ENCODE assay signal across 24 cellular contexts in the genomic region with DNA sequence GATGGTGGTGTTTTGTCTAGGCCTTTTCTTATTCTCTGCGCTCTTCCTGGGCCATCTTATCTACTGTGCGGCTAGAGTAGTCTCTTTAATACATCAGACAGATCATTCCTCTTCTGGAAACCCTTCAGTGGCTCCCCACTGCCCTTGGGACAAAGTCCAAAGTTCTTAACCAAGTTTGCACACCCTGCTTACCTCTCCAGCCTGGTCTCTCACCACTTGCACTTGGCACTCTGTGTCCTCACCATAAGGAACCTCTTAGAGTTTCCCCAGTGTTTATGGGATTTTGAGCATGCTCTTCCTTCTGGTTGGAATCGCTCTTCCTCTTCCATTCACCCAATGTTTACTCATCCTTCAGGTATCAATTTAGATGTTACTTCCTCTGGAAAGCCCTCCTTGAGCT. TPM values are rescaled to one million over a fixed set of nuclear protein-coding genes. Genes with fewer than 3 reads are reported as not detected.
DNase-seq lines count a peak whose midpoint lies in the region; ATAC-seq, FAIRE-seq and TF ChIP-seq lines count a peak whose summit lies in the region.
"Had no signal": no experiment of that assay in that cellular context is flagged by ENCODE, and none has a peak within 500 bp of the region (broad histone marks: within the 10 kb centered on the region; RNA-seq: fewer than 3 reads in every experiment).

No MANE protein-coding gene starts in this region.

- H3K27me3 ChIP-seq in liver (ENCODE audit: control insufficient read depth in 4 of 4, insufficient read depth in 4 of 4, low read length in 3 of 4), result no peaks in the 10 kb centered on the region
- H3K27me3 ChIP-seq in small intestine (ENCODE audit: control insufficient read depth in 2 of 2, insufficient read depth in 2 of 2, low read length in 2 of 2), result peaks cover 0 to under 1% of the 10 kb centered on the region in 2 donors
- no peaks in the 10 kb centered on the region for H3K27me3 ChIP-seq in testis
- H3K27me3 ChIP-seq: BLaER1 had no signal

- H3K36me3 ChIP-seq in liver (ENCODE audit: control insufficient read depth in 4 of 4, insufficient read depth in 3 of 4, low read depth in 1 of 4, low read length in 3 of 4), result no peaks in the 10 kb centered on the region
- no peaks in the 10 kb centered on the region for H3K36me3 ChIP-seq in small intestine (ENCODE audit: control insufficient read depth in 2 of 2, insufficient read depth in 2 of 2, low read length in 2 of 2)
- H3K36me3 ChIP-seq in testis (ENCODE audit: low read depth, missing control alignments), result no peaks in the 10 kb centered on the region
- H3K36me3 ChIP-seq: BLaER1 had no signal

- no peaks in the 10 kb centered on the region for H3K36me3 Mint-ChIP-seq in activated CD8-positive, alpha-beta memory T cell treated with anti-CD3 and anti-CD28 coated beads, Interleukin-2, amount 10 ng/mL, durations not matched to agents 7 days and 5 days
- H3K36me3 Mint-ChIP-seq: CD8-positive, alpha-beta T cell had no signal

- no peak for TF ChIP-seq POLR2A in testis (IDR thresholded peaks at IDR 0.05)

- TF ChIP-seq CTCF in liver (IDR thresholded peaks at IDR 0.05; ENCODE audit: low read depth, low read length, missing input control), result no peak
- no peak for TF ChIP-seq CTCF in testis (IDR thresholded peaks at IDR 0.05)

- H3K4me1 Mint-ChIP-seq in activated CD8-positive, alpha-beta memory T cell treated with anti-CD3 and anti-CD28 coated beads, Interleukin-2, amount 10 ng/mL, durations not matched to agents 7 days and 5 days, result no peaks in the 10 kb centered on the region
- H3K4me1 Mint-ChIP-seq: B cell; CD4-positive, CD25-positive, alpha-beta regulatory T cell had no signal

- H3K9me3 Mint-ChIP-seq in activated CD8-positive, alpha-beta memory T cell treated with anti-CD3 and anti-CD28 coated beads, Interleukin-2, amount 10 ng/mL, durations not matched to agents 7 days and 5 days (ENCODE audit: low read depth), result no peaks in the 10 kb centered on the region
- H3K9me3 Mint-ChIP-seq: CD8-positive, alpha-beta T cell had no signal

- peak; percentile 25 for DNase-seq in activated CD8-positive, alpha-beta memory T cell treated with anti-CD3 and anti-CD28 coated beads, Interleukin-2, amount 50 U/mL, for 48 hours
- DNase-seq in activated CD8-positive, alpha-beta memory T cell treated with anti-CD3 and anti-CD28 coated beads, Interleukin-2, amount 10 ng/mL, durations not matched to agents 7 days and 5 days, result no peak
- no peak for DNase-seq in left colon
- peak; percentile 75 for DNase-seq in small intestine
- no peak for DNase-seq in testis
- no peak for DNase-seq in NCI-H2029 treated with DMSO at 0.1 percent for 48 hours (lab: John Stamatoyannopoulos, UW)
- DNase-seq: CD4-positive, CD25-positive, alpha-beta regulatory T cell; CD8-positive, alpha-beta T cell; DMS153; DND-41; GM23248; H7; HCEC 1CT had no signal

- no peak overlapping the region for H3K27ac ChIP-seq in liver (ENCODE audit: low read depth in 1 of 2, low read length in 2 of 2)
- H3K27ac ChIP-seq in small intestine (ENCODE audit: low read depth in 1 of 2, low read length in 1 of 2), result no peak overlapping the region
- H3K27ac ChIP-seq in testis, result no peak overlapping the region
- H3K27ac ChIP-seq: 22Rv1, BLaER1, C4-2B, GM23248 had no signal

- H3K4me1 ChIP-seq in liver (ENCODE audit: control insufficient read depth in 4 of 4, insufficient read depth in 4 of 4, low read length in 3 of 4), result no peaks in the 10 kb centered on the region
- no peaks in the 10 kb centered on the region for H3K4me1 ChIP-seq in small intestine (ENCODE audit: control insufficient read depth in 2 of 2, insufficient read depth in 1 of 2, low read depth in 1 of 2, low read length in 1 of 2)
- no peaks in the 10 kb centered on the region for H3K4me1 ChIP-seq in testis
- H3K4me1 ChIP-seq: BLaER1 had no signal

- peaks cover 60% of the 10 kb centered on the region for H3K27me3 Mint-ChIP-seq in activated CD8-positive, alpha-beta memory T cell treated with anti-CD3 and anti-CD28 coated beads, Interleukin-2, amount 10 ng/mL, durations not matched to agents 7 days and 5 days

- H3K9me3 ChIP-seq in liver (ENCODE audit: control insufficient read depth in 4 of 4, low read length in 3 of 4) (no peaks in the 10 kb centered on the region), small intestine (ENCODE audit: control insufficient read depth, low read depth) (no peaks in the 10 kb centered on the region), testis (no peaks in the 10 kb centered on the region)
- H3K9me3 ChIP-seq: BLaER1, Caco-2 had no signal

- FAIRE-seq in small intestine (lab: Jason Lieb, UNC), result no peak
- FAIRE-seq: A204.1, G401.6, GM12892, H1 had no signal

- 88% methylated on average over 3 of the region's 3 CpGs for WGBS in liver
- 70 to 84% (median 79%) methylated on average over 3 of the region's 3 CpGs for WGBS in small intestine, 3 donors
- WGBS in testis, 2 donors, result 98 to 100% methylated on average over 3 of the region's 3 CpGs

- no peak overlapping the region for H3K4me3 Mint-ChIP-seq in activated CD8-positive, alpha-beta memory T cell treated with anti-CD3 and anti-CD28 coated beads, Interleukin-2, amount 10 ng/mL, durations not matched to agents 7 days and 5 days
- H3K4me3 Mint-ChIP-seq: B cell; CD4-positive, CD25-positive, alpha-beta regulatory T cell; CD8-positive, alpha-beta T cell had no signal

- ATAC-seq in activated CD8-positive, alpha-beta memory T cell treated with anti-CD3 and anti-CD28 coated beads, Interleukin-2, amount 10 ng/mL, durations not matched to agents 7 days and 5 days, result no peak
- ATAC-seq in left colon, result peak; percentile 56
- ATAC-seq in HG02870 (IDR thresholded peaks at IDR 0.05; ENCODE audit: unreplicated experiment), result no peak
- ATAC-seq: CD8-positive, alpha-beta T cell had no signal

- no peak overlapping the region for H3K9ac ChIP-seq in liver (ENCODE audit: low read depth in 1 of 2, low read length in 2 of 2)
- H3K9ac ChIP-seq: BLaER1, GM23248 had no signal

- no peak overlapping the region for H3K27ac Mint-ChIP-seq in activated CD8-positive, alpha-beta memory T cell treated with anti-CD3 and anti-CD28 coated beads, Interleukin-2, amount 10 ng/mL, durations not matched to agents 7 days and 5 days
- H3K27ac Mint-ChIP-seq: B cell; CD4-positive, CD25-positive, alpha-beta regulatory T cell; CD8-positive, alpha-beta T cell had no signal

- H3K4me3 ChIP-seq in liver (ENCODE audit: low read depth in 1 of 3, low read length in 3 of 3) (no peak overlapping the region), small intestine (ENCODE audit: low read depth in 1 of 2, low read length in 2 of 2) (no peak overlapping the region), testis (no peak overlapping the region)
- H3K4me3 ChIP-seq: BLaER1, GM23248 had no signal

- CTCF ChIA-PET in activated CD8-positive, alpha-beta memory T cell treated with anti-CD3 and anti-CD28 coated beads, Interleukin-2, amount 10 ng/mL, durations not matched to agents 7 days and 5 days (lab: Charles Lee), result no interaction called here

- intact Hi-C loops in left colon (cut with DNase I, micrococcal nuclease), result no loop called here
- intact Hi-C loops in testis (cut with DNase I; ENCODE audit: low total_unique reads), result no loop called here

- no peak for TF ChIP-seq RAD21 in liver (IDR thresholded peaks at IDR 0.05)

TF ChIP-seq in liver, 16 proteins besides CTCF, POLR2A, EP300 and RAD21:
- TF ChIP-seq HNF4A (conservative IDR thresholded peaks at IDR 0.05) (peak; percentile 32 to 73), HNF4G (IDR thresholded peaks at IDR 0.05) (no peak)
TF ChIP-seq in liver: peak in this region for 1.

RNA-seq across cellular contexts. Expression of a gene that starts 5.2 kb away (rescaled TPM):
- under 1 TPM; 0.41 to 0.52 TPM for total RNA-seq in activated CD8-positive, alpha-beta memory T cell treated with anti-CD3 and anti-CD28 coated beads, Interleukin-2, amount 10 ng/mL, durations not matched to agents 7 days and 5 days
- total RNA-seq in left colon (1 to 10 TPM; 3.9 to 7.3 TPM), liver (100 to 1,000 TPM in 1 of 2 donors, 1 to 10 TPM in 1; 9.6 to 103 TPM), testis (100 to 1,000 TPM; 116 to 239 TPM)
- polyA plus RNA-seq in liver (10 to 100 TPM; 12.2 to 33.1 TPM), small intestine (1 to 10 TPM in 2 of 3 donors, under 1 TPM in 1; 0.27 to 5.0 (median 1.6) TPM), testis (ENCODE audit: insufficient read depth, low read depth, low replicate concordance) (159 TPM)
- total RNA-seq: CD8-positive, alpha-beta T cell had no signal
- polyA plus RNA-seq: CD4-positive, CD25-positive, alpha-beta regulatory T cell; GM23248 had no signal

RNA-seq across cellular contexts. Expression of a gene that starts 56.5 kb away (rescaled TPM):
- 10 to 100 TPM; 14.7 to 20.9 TPM for total RNA-seq in activated CD8-positive, alpha-beta memory T cell treated with anti-CD3 and anti-CD28 coated beads, Interleukin-2, amount 10 ng/mL, durations not matched to agents 7 days and 5 days
- total RNA-seq in left colon, result 10 to 100 TPM; 14.7 to 17.6 TPM
- total RNA-seq in liver, result 10 to 100 TPM; 12.3 to 13.8 TPM
- polyA plus RNA-seq in liver, result 1 to 10 TPM; 7.1 to 8.8 TPM
- polyA plus RNA-seq in small intestine, result 10 to 100 TPM in 1 of 3 donors, 1 to 10 TPM in 2; 7.0 to 12.5 (median 10.0) TPM
- 10 to 100 TPM; 35.0 to 35.7 TPM for total RNA-seq in testis
- 35.2 TPM for polyA plus RNA-seq in testis (ENCODE audit: insufficient read depth, low read depth, low replicate concordance)

Comparison
In these comparisons a context has a peak if more than half of its experiments do, and no peak if none do; other contexts are left out.
1. DNase-seq: peak in activated CD8-positive, alpha-beta memory T cell treated with anti-CD3 and anti-CD28 coated beads, Interleukin-2, amount 50 U/mL, for 48 hours (single experiment) and small intestine (single experiment); none in activated CD8-positive, alpha-beta memory T cell treated with anti-CD3 and anti-CD28 coated beads, Interleukin-2, amount 10 ng/mL, durations not matched to agents 7 days and 5 days (single experiment), left colon (0 of 2), testis (single experiment) and NCI-H2029 treated with DMSO at 0.1 percent for 48 hours (single experiment).